In the genomic region with DNA sequence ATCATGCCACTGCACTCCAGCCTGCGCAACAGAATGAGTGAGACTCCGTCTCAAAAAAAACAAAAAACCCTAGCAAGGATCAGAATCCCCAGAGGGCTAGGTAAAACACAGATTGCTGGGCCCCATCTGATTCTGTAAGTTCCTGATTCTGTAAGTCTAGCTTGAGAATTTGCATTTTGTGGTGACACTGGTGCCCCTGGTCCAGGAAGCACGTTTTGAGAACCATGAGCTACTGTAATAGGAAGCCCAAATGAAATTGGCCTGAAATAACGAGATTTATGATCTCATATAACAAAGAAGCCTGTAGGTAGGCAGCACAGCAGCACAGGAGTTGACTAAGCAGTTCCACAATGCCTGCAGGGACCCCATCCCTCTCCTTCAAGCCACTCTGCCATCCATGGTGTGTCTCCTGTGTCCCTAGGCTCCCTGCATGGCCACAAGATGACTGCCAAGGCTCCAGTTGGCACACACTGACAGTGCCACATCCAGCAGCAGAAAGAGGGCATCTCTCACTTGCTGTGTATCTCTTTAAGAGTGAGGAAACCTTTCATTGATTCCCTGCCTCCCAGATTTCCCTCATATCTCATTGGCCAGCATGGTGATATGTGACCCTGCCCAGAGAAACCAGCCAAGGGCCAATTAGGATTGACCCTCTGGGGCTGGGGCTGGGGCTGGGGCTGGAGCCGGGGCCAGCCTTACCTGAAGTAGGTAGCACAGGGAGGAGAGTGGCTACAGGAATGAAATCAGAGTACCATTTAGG, we compare ENCODE assay signal across 11 cellular contexts. TPM values are rescaled to one million over a fixed set of nuclear protein-coding genes. Genes with fewer than 3 reads are reported as not detected.
DNase-seq lines count a peak whose midpoint lies in the region; ATAC-seq and TF ChIP-seq lines count a peak whose summit lies in the region.
"Had no signal": no experiment of that assay in that cellular context is flagged by ENCODE, and none has a peak within 500 bp of the region (broad histone marks: within the 10 kb centered on the region; RNA-seq: fewer than 3 reads in every experiment).

No MANE protein-coding gene starts in this region.

- no peak overlapping the region for H3K4me3 Mint-ChIP-seq in CD4-positive, CD25-positive, alpha-beta regulatory T cell
- H3K4me3 Mint-ChIP-seq in WTC11, result no peak overlapping the region

- H3K4me1 Mint-ChIP-seq in CD4-positive, CD25-positive, alpha-beta regulatory T cell, result peaks cover 0 to 15% (median 5%) of the 10 kb centered on the region in 4 donors
- peaks cover 67% of the 10 kb centered on the region for H3K4me1 Mint-ChIP-seq in WTC11

- H3K4me3 ChIP-seq in CD4-positive, CD25-positive, alpha-beta regulatory T cell (ENCODE audit: low read depth, low read length), result no peak overlapping the region
- H3K4me3 ChIP-seq in SJCRH30, result no peak overlapping the region

- no peaks in the 10 kb centered on the region for H3K27me3 Mint-ChIP-seq in CD4-positive, CD25-positive, alpha-beta regulatory T cell
- no peaks in the 10 kb centered on the region for H3K27me3 Mint-ChIP-seq in WTC11 (ENCODE audit: low read depth)

- TF ChIP-seq CTCF in WTC11 (IDR thresholded peaks at IDR 0.05), result no peak

- peaks cover 17% of the 10 kb centered on the region for H3K36me3 Mint-ChIP-seq in CD4-positive, CD25-positive, alpha-beta regulatory T cell
- peaks cover 4% of the 10 kb centered on the region for H3K36me3 Mint-ChIP-seq in WTC11

- no peaks in the 10 kb centered on the region for H3K4me1 ChIP-seq in CD4-positive, CD25-positive, alpha-beta regulatory T cell (ENCODE audit: control insufficient read depth, insufficient read depth, low read length, poor library complexity, severe bottlenecking)
- peaks cover 15% of the 10 kb centered on the region; the same call in 1 of the 2 replicates for H3K4me1 ChIP-seq in SJCRH30

- no peaks in the 10 kb centered on the region for H3K27me3 ChIP-seq in CD4-positive, CD25-positive, alpha-beta regulatory T cell (ENCODE audit: control insufficient read depth, insufficient read depth, low read length)
- H3K27me3 ChIP-seq in SJCRH30, result no peaks in the 10 kb centered on the region

- CTCF ChIA-PET in WTC11 (lab: Charles Lee), result interaction anchor here (1.4 kb wide), 1 partner anchor 26 kb away, joined by 3 read pairs; no protein-coding TSS in a partner anchor

- no peak for DNase-seq in CD4-positive, CD25-positive, alpha-beta regulatory T cell
- DNase-seq in WTC11 (ENCODE audit: low spot score) (peak; percentile 47), activated gamma-delta T cell (lab: John Stamatoyannopoulos, UW) (no peak), H4 (ENCODE audit: low spot score) (no peak), SJCRH30 (no peak)
- DNase-seq in stimulated activated CD8-positive, alpha-beta memory T cell treated with anti-CD3 and anti-CD28 coated beads, Interleukin-4, amount 100 ng/mL, for 48 hours, result no peak
- DNase-seq: NCI-H1092 treated with DMSO at 0.1 percent for 48 hours had no signal

- ATAC-seq in CD4-positive, CD25-positive, alpha-beta regulatory T cell (ENCODE audit: low read depth in 2 of 2), result peak; percentile 40 to 48
- peak; percentile 65 for ATAC-seq in GM19395 (IDR thresholded peaks at IDR 0.05; ENCODE audit: unreplicated experiment)
- peak; percentile 50 for ATAC-seq in HG03378 (IDR thresholded peaks at IDR 0.05; ENCODE audit: unreplicated experiment)
- ATAC-seq in WTC11, result peak; percentile 68

- H3K36me3 ChIP-seq in CD4-positive, CD25-positive, alpha-beta regulatory T cell (ENCODE audit: control insufficient read depth, insufficient read depth, low read length), result peaks cover under 1% of the 10 kb centered on the region
- H3K36me3 ChIP-seq in SJCRH30, result peaks cover 2% of the 10 kb centered on the region

- POLR2A ChIA-PET in WTC11 (lab: Charles Lee), result no interaction called here

- H3K27ac ChIP-seq in CD4-positive, CD25-positive, alpha-beta regulatory T cell (ENCODE audit: insufficient read depth, low read length, poor library complexity, severe bottlenecking), result no peak overlapping the region
- H3K27ac ChIP-seq in SJCRH30, result no peak overlapping the region

- no peaks in the 10 kb centered on the region for H3K9me3 ChIP-seq in CD4-positive, CD25-positive, alpha-beta regulatory T cell (ENCODE audit: control insufficient read depth in 2 of 2, low read length in 2 of 2)
- no peaks in the 10 kb centered on the region for H3K9me3 ChIP-seq in SJCRH30 (replicated peaks)

- no peak overlapping the region for H3K27ac Mint-ChIP-seq in CD4-positive, CD25-positive, alpha-beta regulatory T cell
- H3K27ac Mint-ChIP-seq in WTC11, result peak overlapping the region; percentile 87

- no peaks in the 10 kb centered on the region for H3K9me3 Mint-ChIP-seq in CD4-positive, CD25-positive, alpha-beta regulatory T cell
- peaks cover 4% of the 10 kb centered on the region for H3K9me3 Mint-ChIP-seq in WTC11

TF ChIP-seq in WTC11, 78 proteins besides CTCF, POLR2A, EP300 and RAD21 (continues in another document):
- TF ChIP-seq GABPB1 (CRISPR knock-in tag; IDR thresholded peaks at IDR 0.05), result no peak
- TF ChIP-seq, protein P1, sequence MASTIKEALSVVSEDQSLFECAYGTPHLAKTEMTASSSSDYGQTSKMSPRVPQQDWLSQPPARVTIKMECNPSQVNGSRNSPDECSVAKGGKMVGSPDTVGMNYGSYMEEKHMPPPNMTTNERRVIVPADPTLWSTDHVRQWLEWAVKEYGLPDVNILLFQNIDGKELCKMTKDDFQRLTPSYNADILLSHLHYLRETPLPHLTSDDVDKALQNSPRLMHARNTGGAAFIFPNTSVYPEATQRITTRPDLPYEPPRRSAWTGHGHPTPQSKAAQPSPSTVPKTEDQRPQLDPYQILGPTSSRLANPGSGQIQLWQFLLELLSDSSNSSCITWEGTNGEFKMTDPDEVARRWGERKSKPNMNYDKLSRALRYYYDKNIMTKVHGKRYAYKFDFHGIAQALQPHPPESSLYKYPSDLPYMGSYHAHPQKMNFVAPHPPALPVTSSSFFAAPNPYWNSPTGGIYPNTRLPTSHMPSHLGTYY (CRISPR knock-in tag; IDR thresholded peaks at IDR 0.05), result no peak
- no peak for TF ChIP-seq NFYB (CRISPR knock-in tag; conservative IDR thresholded peaks at IDR 0.05; ENCODE audit: low read depth)
- no peak for TF ChIP-seq ZNF671 (CRISPR knock-in tag; IDR thresholded peaks at IDR 0.05)
- TF ChIP-seq, protein P2, sequence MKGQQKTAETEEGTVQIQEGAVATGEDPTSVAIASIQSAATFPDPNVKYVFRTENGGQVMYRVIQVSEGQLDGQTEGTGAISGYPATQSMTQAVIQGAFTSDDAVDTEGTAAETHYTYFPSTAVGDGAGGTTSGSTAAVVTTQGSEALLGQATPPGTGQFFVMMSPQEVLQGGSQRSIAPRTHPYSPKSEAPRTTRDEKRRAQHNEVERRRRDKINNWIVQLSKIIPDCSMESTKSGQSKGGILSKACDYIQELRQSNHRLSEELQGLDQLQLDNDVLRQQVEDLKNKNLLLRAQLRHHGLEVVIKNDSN (CRISPR knock-in tag; IDR thresholded peaks at IDR 0.05), result no peak
- no peak for TF ChIP-seq MXD4 (CRISPR knock-in tag; IDR thresholded peaks at IDR 0.05; ENCODE audit: borderline replicate concordance)
- TF ChIP-seq, protein P3, sequence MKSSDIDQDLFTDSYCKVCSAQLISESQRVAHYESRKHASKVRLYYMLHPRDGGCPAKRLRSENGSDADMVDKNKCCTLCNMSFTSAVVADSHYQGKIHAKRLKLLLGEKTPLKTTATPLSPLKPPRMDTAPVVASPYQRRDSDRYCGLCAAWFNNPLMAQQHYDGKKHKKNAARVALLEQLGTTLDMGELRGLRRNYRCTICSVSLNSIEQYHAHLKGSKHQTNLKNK (CRISPR knock-in tag; IDR thresholded peaks at IDR 0.05), result no peak
- no peak for TF ChIP-seq JAZF1 (CRISPR knock-in tag; IDR thresholded peaks at IDR 0.05)
- no peak for TF ChIP-seq ZNF317 (CRISPR knock-in tag; IDR thresholded peaks at IDR 0.05; ENCODE audit: borderline replicate concordance, low read depth)
- TF ChIP-seq TP53 (CRISPR knock-in tag; IDR thresholded peaks at IDR 0.05), result no peak
- TF ChIP-seq TEAD1 (CRISPR knock-in tag; IDR thresholded peaks at IDR 0.05), result no peak
- TF ChIP-seq FOXJ3 (CRISPR knock-in tag; IDR thresholded peaks at IDR 0.05; ENCODE audit: borderline replicate concordance), result no peak

RNA-seq across cellular contexts. Expression of a gene that starts 21.7 kb away (rescaled TPM):
- total RNA-seq in CD4-positive, CD25-positive, alpha-beta regulatory T cell, result 27.6 TPM
- 1 to 10 TPM in 2 of 4 donors, under 1 TPM in 2; 0.41 to 2.8 (median 1.1) TPM for polyA plus RNA-seq in CD4-positive, CD25-positive, alpha-beta regulatory T cell
- 41.5 to 44.4 TPM (median 42.4 TPM) in 3 replicates for total RNA-seq in WTC11 (2021)
- total RNA-seq in H4 (2014; rRNA removed; shearing (Covaris generic)), result 3.2 and 5.3 TPM in 2 replicates
- 17.8 and 19.8 TPM in 2 replicates for total RNA-seq in SJCRH30 (2014; rRNA removed; shearing (Covaris generic))

RNA-seq across cellular contexts. Expression of a gene that starts 22.3 kb away (rescaled TPM):
- not detected for total RNA-seq in CD4-positive, CD25-positive, alpha-beta regulatory T cell
- not detected for polyA plus RNA-seq in CD4-positive, CD25-positive, alpha-beta regulatory T cell
- not detected in 3 replicates for total RNA-seq in WTC11 (2021)
- not detected in 2 replicates for total RNA-seq in H4 (2014; rRNA removed; shearing (Covaris generic))
- not detected in 2 replicates for total RNA-seq in SJCRH30 (2014; rRNA removed; shearing (Covaris generic))
- polyA plus RNA-seq: esophagus, neural cell had no signal
